In genomic region chr17:65243838-65244237, GRCh38 we compare ENCODE assay signal across 11 cellular contexts.
DNase-seq lines count a peak whose midpoint lies in the region; ATAC-seq, FAIRE-seq and TF ChIP-seq lines count a peak whose summit lies in the region.
"Had no signal": no experiment of that assay in that cellular context is flagged by ENCODE, and none has a peak within 500 bp of the region (broad histone marks: within the 10 kb centered on the region; RNA-seq: fewer than 3 reads in every experiment).

No MANE protein-coding gene starts in this region.

- no peaks in the 10 kb centered on the region for H4K20me1 ChIP-seq in SK-N-SH (ENCODE audit: insufficient read depth)

- H3K36me3 ChIP-seq in SK-N-SH (replicated peaks in 1 of 2; ENCODE audit: control insufficient read depth in 1 of 2, insufficient read depth in 2 of 2, low read length in 1 of 2) (no peaks in the 10 kb centered on the region), thoracic aorta (no peaks in the 10 kb centered on the region)

- H3K9me3 ChIP-seq in SK-N-SH (no peaks in the 10 kb centered on the region), thoracic aorta (no peaks in the 10 kb centered on the region)

- H3K9me3 Mint-ChIP-seq in activated naive CD4-positive, alpha-beta T cell treated with anti-CD3 and anti-CD28 coated beads for 36 hours = no peaks in the 10 kb centered on the region

- H3K4me1 Mint-ChIP-seq in activated naive CD4-positive, alpha-beta T cell treated with anti-CD3 and anti-CD28 coated beads for 36 hours (ENCODE audit: low read depth) = peaks cover 5% of the 10 kb centered on the region
- H3K4me1 Mint-ChIP-seq: CD4-positive, CD25-positive, alpha-beta regulatory T cell had no signal

- H3K27ac ChIP-seq in SK-N-SH (ENCODE audit: low read depth in 2 of 2, low read length in 1 of 2) (no peak overlapping the region), foreskin keratinocyte (no peak overlapping the region), thoracic aorta (no peak overlapping the region)

- peak; percentile 28 for DNase-seq in activated naive CD4-positive, alpha-beta T cell treated with anti-CD3 and anti-CD28 coated beads for 36 hours
- no peak for DNase-seq in activated naive CD4-positive, alpha-beta T cell (lab: John Stamatoyannopoulos, UW)
- DNase-seq in SK-N-SH (no peak), foreskin keratinocyte (no peak), thoracic aorta (ENCODE audit: low spot score) (peak; percentile 22), GM12892 (ENCODE audit: insufficient read length) (no peak), HUDEP-2 (lab: John Stamatoyannopoulos, UW; ENCODE audit: unreplicated experiment in 76 of 76) (no peak)
- DNase-seq: CD4-positive, CD25-positive, alpha-beta regulatory T cell; left colon had no signal

- no peak overlapping the region for H3K9ac ChIP-seq in SK-N-SH

- H3K36me3 Mint-ChIP-seq in activated naive CD4-positive, alpha-beta T cell treated with anti-CD3 and anti-CD28 coated beads for 36 hours (ENCODE audit: low read depth) = no peaks in the 10 kb centered on the region
- H3K36me3 Mint-ChIP-seq: CD4-positive, CD25-positive, alpha-beta regulatory T cell had no signal

- FAIRE-seq in GM12892 (lab: Jason Lieb, UNC) = no peak

- H3K79me2 ChIP-seq in SK-N-SH (ENCODE audit: insufficient read depth) = no peaks in the 10 kb centered on the region

- CTCF ChIA-PET in activated naive CD4-positive, alpha-beta T cell treated with anti-CD3 and anti-CD28 coated beads for 36 hours (lab: Charles Lee) = interaction anchor here (0.5 kb wide), 1 partner anchor 640 kb away, joined by 3 read pairs; no protein-coding TSS in a partner anchor
- CTCF ChIA-PET in SK-N-SH (lab: Yijun Ruan, JAX) = interaction anchor here (1.0 to 6.3 kb wide), 3 partner anchors 12 to 922 kb away, joined by 3 to 36 read pairs (median 4); no protein-coding TSS in a partner anchor

- H3K4me3 ChIP-seq in SK-N-SH (ENCODE audit: low read depth in 2 of 2, low read length in 1 of 2) = no peak overlapping the region
- no peak overlapping the region for H3K4me3 ChIP-seq in thoracic aorta

- no peak for TF ChIP-seq EP300 in SK-N-SH (IDR thresholded peaks at IDR 0.05; ENCODE audit: borderline replicate concordance in 1 of 2, low read depth in 1 of 2, low read length in 1 of 2)

- peak; percentile 46 for ATAC-seq in foreskin keratinocyte
- no peak for ATAC-seq in thoracic aorta (ENCODE audit: insufficient number of reproducible peaks, low FRiP score, low read depth)
- ATAC-seq in HG02870 (IDR thresholded peaks at IDR 0.05; ENCODE audit: unreplicated experiment) = no peak
- ATAC-seq: left colon, Panc1 had no signal

- H2AFZ ChIP-seq in SK-N-SH (ENCODE audit: low read depth) = peak overlapping the region; percentile 56; the same call in 1 of the 2 replicates

- intact Hi-C loops in activated naive CD4-positive, alpha-beta T cell treated with anti-CD3 and anti-CD28 coated beads for 36 hours (cut with micrococcal nuclease) = no loop called here

- no peak for TF ChIP-seq POLR2A in GM12892 (IDR thresholded peaks at IDR 0.05; ENCODE audit: low read depth, low read length)

- no peak overlapping the region for H3K4me3 Mint-ChIP-seq in activated naive CD4-positive, alpha-beta T cell treated with anti-CD3 and anti-CD28 coated beads for 36 hours
- H3K4me3 Mint-ChIP-seq: CD4-positive, CD25-positive, alpha-beta regulatory T cell had no signal

- 40% methylated on average over 4 of the region's 4 CpGs for WGBS in SK-N-SH (ENCODE audit: low lambda C conversion rate)

- H3K4me2 ChIP-seq in SK-N-SH = peak overlapping the region; percentile 23; the same call in 1 of the 2 replicates

- H3K27me3 Mint-ChIP-seq in activated naive CD4-positive, alpha-beta T cell treated with anti-CD3 and anti-CD28 coated beads for 36 hours (ENCODE audit: low read depth) = peaks cover 12% of the 10 kb centered on the region

- POLR2A ChIA-PET in SK-N-SH (lab: Yijun Ruan, JAX) = no interaction called here

- no peaks in the 10 kb centered on the region for H3K27me3 ChIP-seq in SK-N-SH (ENCODE audit: insufficient read depth)
- H3K27me3 ChIP-seq in foreskin keratinocyte = peaks cover 14% of the 10 kb centered on the region
- no peaks in the 10 kb centered on the region for H3K27me3 ChIP-seq in thoracic aorta (replicated peaks; ENCODE audit: insufficient read depth)

- H3K9me2 ChIP-seq in SK-N-SH = no peaks in the 10 kb centered on the region

- no peak for TF ChIP-seq RAD21 in SK-N-SH (IDR thresholded peaks at IDR 0.05; ENCODE audit: low read length)

- no peak overlapping the region for H3K27ac Mint-ChIP-seq in activated naive CD4-positive, alpha-beta T cell treated with anti-CD3 and anti-CD28 coated beads for 36 hours
- H3K27ac Mint-ChIP-seq: CD4-positive, CD25-positive, alpha-beta regulatory T cell had no signal

- TF ChIP-seq CTCF in SK-N-SH (IDR thresholded peaks at IDR 0.05) (no peak), foreskin keratinocyte (conservative IDR thresholded peaks at IDR 0.05) (no peak), thoracic aorta (IDR thresholded peaks at IDR 0.05) (no peak)

- no peaks in the 10 kb centered on the region for H3F3A ChIP-seq in SK-N-SH (replicated peaks; ENCODE audit: insufficient read depth)

- H3K4me1 ChIP-seq in SK-N-SH (ENCODE audit: control insufficient read depth in 1 of 2, insufficient read depth in 2 of 2, low read depth in 1 of 2, low read length in 1 of 2) (peaks cover 0 to 4% of the 10 kb centered on the region in 2 experiments; a peak in 1 of 4 replicates), foreskin keratinocyte (no peaks in the 10 kb centered on the region), thoracic aorta (ENCODE audit: control insufficient read depth in 1 of 2, low read depth in 2 of 2) (peaks cover 0 to 9% of the 10 kb centered on the region in 2 donors)

TF ChIP-seq in SK-N-SH, 30 proteins besides CTCF, POLR2A, EP300 and RAD21:
- TF ChIP-seq, protein P1, sequence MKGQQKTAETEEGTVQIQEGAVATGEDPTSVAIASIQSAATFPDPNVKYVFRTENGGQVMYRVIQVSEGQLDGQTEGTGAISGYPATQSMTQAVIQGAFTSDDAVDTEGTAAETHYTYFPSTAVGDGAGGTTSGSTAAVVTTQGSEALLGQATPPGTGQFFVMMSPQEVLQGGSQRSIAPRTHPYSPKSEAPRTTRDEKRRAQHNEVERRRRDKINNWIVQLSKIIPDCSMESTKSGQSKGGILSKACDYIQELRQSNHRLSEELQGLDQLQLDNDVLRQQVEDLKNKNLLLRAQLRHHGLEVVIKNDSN (IDR thresholded peaks at IDR 0.05; ENCODE audit: borderline replicate concordance, low read depth) = no peak
- no peak for TF ChIP-seq POLR2AphosphoS5 (IDR thresholded peaks at IDR 0.05; ENCODE audit: low read depth, low read length)
- TF ChIP-seq, protein P2, sequence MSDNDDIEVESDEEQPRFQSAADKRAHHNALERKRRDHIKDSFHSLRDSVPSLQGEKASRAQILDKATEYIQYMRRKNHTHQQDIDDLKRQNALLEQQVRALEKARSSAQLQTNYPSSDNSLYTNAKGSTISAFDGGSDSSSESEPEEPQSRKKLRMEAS (IDR thresholded peaks at IDR 0.05; ENCODE audit: low read depth) = no peak

Comparison
In these comparisons a context has a peak if more than half of its experiments do, and no peak if none do; other contexts are left out.
1. DNase-seq: peak in activated naive CD4-positive, alpha-beta T cell treated with anti-CD3 and anti-CD28 coated beads for 36 hours (single experiment) and thoracic aorta (single experiment); none in activated naive CD4-positive, alpha-beta T cell (0 of 4), SK-N-SH (single experiment), foreskin keratinocyte (0 of 2), GM12892 (single experiment) and HUDEP-2 (0 of 76).